ENCODE assay signal across 13 cellular contexts in the genomic region with DNA sequence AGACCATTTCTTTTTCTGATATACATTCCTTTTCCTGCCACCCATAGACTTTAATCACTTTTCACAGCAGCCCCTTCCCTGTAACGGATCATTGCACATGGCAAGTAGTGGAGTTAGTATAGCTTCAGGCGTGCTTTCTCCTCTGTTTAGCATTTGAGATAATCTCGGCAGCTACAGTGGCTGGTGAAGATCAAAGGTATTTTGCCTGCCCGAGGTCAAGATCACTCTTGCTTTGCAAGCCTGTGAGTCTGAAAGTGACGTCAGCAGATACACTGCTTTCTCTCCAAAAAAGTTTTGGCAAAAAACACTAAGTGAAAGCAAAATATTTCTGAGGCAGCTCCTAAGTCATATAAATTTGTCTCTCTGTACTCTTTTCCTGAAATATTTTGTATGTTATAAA.
DNase-seq lines count a peak whose midpoint lies in the region; ATAC-seq and TF ChIP-seq lines count a peak whose summit lies in the region.
"Had no signal": no experiment of that assay in that cellular context is flagged by ENCODE, and none has a peak within 500 bp of the region (broad histone marks: within the 10 kb centered on the region; RNA-seq: fewer than 3 reads in every experiment).

No MANE protein-coding gene starts in this region.

- POLR2A ChIA-PET in activated CD8-positive, alpha-beta T cell treated with anti-CD3 and anti-CD28 coated beads for 36 hours (lab: Charles Lee): no interaction called here

- ATAC-seq in SK-N-SH treated with all-trans-retinoic acid at 6 μM for 48 hours: peak; percentile 88
- ATAC-seq in HG02642 (IDR thresholded peaks at IDR 0.05; ENCODE audit: poor library complexity, unreplicated experiment): no peak
- no peak for ATAC-seq in activated CD8-positive, alpha-beta T cell treated with anti-CD3 and anti-CD28 coated beads for 36 hours

- peak; percentile 30 for DNase-seq in AG08395 (ENCODE audit: low spot score)
- DNase-seq in fibroblast of villous mesenchyme (ENCODE audit: low read depth): peak; percentile 93
- no peak for DNase-seq in NCI-H146 treated with DMSO at 0.1 percent for 48 hours (lab: John Stamatoyannopoulos, UW; ENCODE audit: unreplicated experiment)
- no peak for DNase-seq in D341Med (ENCODE audit: low spot score)
- no peak for DNase-seq in activated CD8-positive, alpha-beta T cell treated with anti-CD3 and anti-CD28 coated beads for 36 hours
- DNase-seq: activated CD4-positive, alpha-beta T cell treated with anti-CD3 and anti-CD28 coated beads for 4 hours; activated effector memory CD4-positive, alpha-beta T cell treated with Interleukin-2 at 50 U/mL for 16 hours; DND-41; hypothalamus; uterus had no signal

- no peak for TF ChIP-seq CTCF in fibroblast of villous mesenchyme (IDR thresholded peaks at IDR 0.05; ENCODE audit: insufficient read depth, low read depth, low read length)
- no peak for TF ChIP-seq CTCF in nephron (IDR thresholded peaks at IDR 0.05; ENCODE audit: unreplicated experiment in 3 of 3)
- no peak for TF ChIP-seq CTCF in activated CD8-positive, alpha-beta T cell treated with anti-CD3 and anti-CD28 coated beads for 36 hours (IDR thresholded peaks at IDR 0.05)

- H3K9me3 Mint-ChIP-seq in nephron: peaks cover 3% of the 10 kb centered on the region
- no peaks in the 10 kb centered on the region for H3K9me3 Mint-ChIP-seq in activated CD8-positive, alpha-beta T cell treated with anti-CD3 and anti-CD28 coated beads for 36 hours

- H3K27ac Mint-ChIP-seq in nephron: peak overlapping the region; percentile 85 to 90 (median 88)
- no peak overlapping the region for H3K27ac Mint-ChIP-seq in activated CD8-positive, alpha-beta T cell treated with anti-CD3 and anti-CD28 coated beads for 36 hours

- peaks cover 33% of the 10 kb centered on the region for H3K4me1 Mint-ChIP-seq in nephron
- no peaks in the 10 kb centered on the region for H3K4me1 Mint-ChIP-seq in activated CD8-positive, alpha-beta T cell treated with anti-CD3 and anti-CD28 coated beads for 36 hours (ENCODE audit: low read depth)

- H3K36me3 Mint-ChIP-seq in nephron (ENCODE audit: low read depth): no peaks in the 10 kb centered on the region
- H3K36me3 Mint-ChIP-seq in activated CD8-positive, alpha-beta T cell treated with anti-CD3 and anti-CD28 coated beads for 36 hours (ENCODE audit: low read depth): no peaks in the 10 kb centered on the region

- no peaks in the 10 kb centered on the region for H3K27me3 Mint-ChIP-seq in nephron (ENCODE audit: low read depth)
- H3K27me3 Mint-ChIP-seq in activated CD8-positive, alpha-beta T cell treated with anti-CD3 and anti-CD28 coated beads for 36 hours: peaks cover 2% of the 10 kb centered on the region

- CTCF ChIA-PET in activated CD8-positive, alpha-beta T cell treated with anti-CD3 and anti-CD28 coated beads for 36 hours (lab: Charles Lee): no interaction called here

- no peak overlapping the region for H3K4me3 ChIP-seq in fibroblast of villous mesenchyme (ENCODE audit: low read depth, low read length)
- H3K4me3 ChIP-seq: uterus had no signal

- intact Hi-C loops in activated CD8-positive, alpha-beta T cell treated with anti-CD3 and anti-CD28 coated beads for 36 hours (cut with micrococcal nuclease): no loop called here

- H3K4me3 Mint-ChIP-seq in nephron: peak overlapping the region in 1 of 3 experiments; percentile 2
- H3K4me3 Mint-ChIP-seq in activated CD8-positive, alpha-beta T cell treated with anti-CD3 and anti-CD28 coated beads for 36 hours: no peak overlapping the region

TF ChIP-seq in SK-N-SH treated with all-trans-retinoic acid at 6 μM for 48 hours, 23 proteins besides CTCF, POLR2A, EP300 and RAD21:
- TF ChIP-seq PATZ1 (CRISPR knock-in tag; IDR thresholded peaks at IDR 0.05; ENCODE audit: borderline replicate concordance): no peak
- TF ChIP-seq POU6F1 (CRISPR knock-in tag; IDR thresholded peaks at IDR 0.05; ENCODE audit: borderline replicate concordance, low read depth): no peak
- no peak for TF ChIP-seq CSDC2 (CRISPR knock-in tag; IDR thresholded peaks at IDR 0.05)
- no peak for TF ChIP-seq ARNTL (CRISPR knock-in tag; IDR thresholded peaks at IDR 0.05; ENCODE audit: borderline replicate concordance, low read depth)
- TF ChIP-seq TCF4 (CRISPR knock-in tag; IDR thresholded peaks at IDR 0.05; ENCODE audit: borderline replicate concordance): peak; percentile 67; the same call in 1 of the 2 replicates
- TF ChIP-seq, protein P1, sequence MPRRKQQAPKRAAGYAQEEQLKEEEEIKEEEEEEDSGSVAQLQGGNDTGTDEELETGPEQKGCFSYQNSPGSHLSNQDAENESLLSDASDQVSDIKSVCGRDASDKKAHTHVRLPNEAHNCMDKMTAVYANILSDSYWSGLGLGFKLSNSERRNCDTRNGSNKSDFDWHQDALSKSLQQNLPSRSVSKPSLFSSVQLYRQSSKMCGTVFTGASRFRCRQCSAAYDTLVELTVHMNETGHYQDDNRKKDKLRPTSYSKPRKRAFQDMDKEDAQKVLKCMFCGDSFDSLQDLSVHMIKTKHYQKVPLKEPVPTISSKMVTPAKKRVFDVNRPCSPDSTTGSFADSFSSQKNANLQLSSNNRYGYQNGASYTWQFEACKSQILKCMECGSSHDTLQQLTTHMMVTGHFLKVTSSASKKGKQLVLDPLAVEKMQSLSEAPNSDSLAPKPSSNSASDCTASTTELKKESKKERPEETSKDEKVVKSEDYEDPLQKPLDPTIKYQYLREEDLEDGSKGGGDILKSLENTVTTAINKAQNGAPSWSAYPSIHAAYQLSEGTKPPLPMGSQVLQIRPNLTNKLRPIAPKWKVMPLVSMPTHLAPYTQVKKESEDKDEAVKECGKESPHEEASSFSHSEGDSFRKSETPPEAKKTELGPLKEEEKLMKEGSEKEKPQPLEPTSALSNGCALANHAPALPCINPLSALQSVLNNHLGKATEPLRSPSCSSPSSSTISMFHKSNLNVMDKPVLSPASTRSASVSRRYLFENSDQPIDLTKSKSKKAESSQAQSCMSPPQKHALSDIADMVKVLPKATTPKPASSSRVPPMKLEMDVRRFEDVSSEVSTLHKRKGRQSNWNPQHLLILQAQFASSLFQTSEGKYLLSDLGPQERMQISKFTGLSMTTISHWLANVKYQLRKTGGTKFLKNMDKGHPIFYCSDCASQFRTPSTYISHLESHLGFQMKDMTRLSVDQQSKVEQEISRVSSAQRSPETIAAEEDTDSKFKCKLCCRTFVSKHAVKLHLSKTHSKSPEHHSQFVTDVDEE (CRISPR knock-in tag; IDR thresholded peaks at IDR 0.05): peak; percentile 77; the same call in 1 of the 2 replicates
- TF ChIP-seq ISL1 (CRISPR knock-in tag; IDR thresholded peaks at IDR 0.05): peak; percentile 28; the same call in 1 of the 2 replicates

Comparison
In these comparisons a context has a peak if more than half of its experiments do, and no peak if none do; other contexts are left out.
1. DNase-seq: peak in AG08395 (single experiment) and fibroblast of villous mesenchyme (single experiment); none in NCI-H146 treated with DMSO at 0.1 percent for 48 hours (single experiment), D341Med (single experiment) and activated CD8-positive, alpha-beta T cell treated with anti-CD3 and anti-CD28 coated beads for 36 hours (single experiment).